21 cellular contexts compared by ENCODE assay signal in genomic region chr4:13580018-13580417, GRCh38.
"Had no signal": no experiment of that assay in that cellular context is flagged by ENCODE, and none has a peak within 500 bp of the region (broad histone marks: within the 10 kb centered on the region; RNA-seq: fewer than 3 reads in every experiment).

No MANE protein-coding gene starts in this region.

- H3K27ac ChIP-seq: coronary artery, gastroesophageal sphincter, ovary, prostate gland, right atrium auricular region, upper lobe of left lung, VCaP had no signal

- DNase-seq: activated CD4-positive, alpha-beta memory T cell treated with anti-CD3 and anti-CD28 coated beads, Interleukin-2, amount 10 ng/mL, durations not matched to agents 7 days and 5 days; activated CD4-positive, alpha-beta T cell treated with anti-CD3 and anti-CD28 coated beads, Interleukin-2, amount 10 ng/mL, durations not matched to agents 24 days and 14 days; activated effector memory CD4-positive, alpha-beta T cell treated with anti-CD3 and anti-CD28 coated beads, Interleukin-2, amount 50 U/mL, for 16 hours; activated naive CD4-positive, alpha-beta T cell treated with anti-CD3 and anti-CD28 coated beads, Interleukin-2, amount 10 ng/mL, durations not matched to agents 7 days and 5 days; amygdala; endodermal cell; head of caudate nucleus; left cardiac atrium; midbrain; natural killer cell; ovary; spleen; stimulated activated CD4-positive, alpha-beta T cell treated with anti-CD3 and anti-CD28 coated beads, Interleukin-4, amount 100 ng/mL, for 1 hour; stimulated activated naive CD4-positive, alpha-beta T cell treated with Interleukin-2 at 50 U/mL for 16 hours; upper lobe of left lung had no signal

- H3K27me3 ChIP-seq: gastroesophageal sphincter, ovary, right atrium auricular region, spleen, upper lobe of left lung had no signal

- ATAC-seq: activated CD4-positive, CD25-positive, alpha-beta regulatory T cell treated with anti-CD3 and anti-CD28 coated beads, Interleukin-2, amount 50 U/mL, for 24 hours; gastroesophageal sphincter; left cardiac atrium; natural killer cell had no signal

- H3K4me3 ChIP-seq: coronary artery, gastroesophageal sphincter, ovary, prostate gland, right atrium auricular region, spleen, upper lobe of left lung had no signal
